ENCODE assay signal across 1 cellular context in the genomic region with DNA sequence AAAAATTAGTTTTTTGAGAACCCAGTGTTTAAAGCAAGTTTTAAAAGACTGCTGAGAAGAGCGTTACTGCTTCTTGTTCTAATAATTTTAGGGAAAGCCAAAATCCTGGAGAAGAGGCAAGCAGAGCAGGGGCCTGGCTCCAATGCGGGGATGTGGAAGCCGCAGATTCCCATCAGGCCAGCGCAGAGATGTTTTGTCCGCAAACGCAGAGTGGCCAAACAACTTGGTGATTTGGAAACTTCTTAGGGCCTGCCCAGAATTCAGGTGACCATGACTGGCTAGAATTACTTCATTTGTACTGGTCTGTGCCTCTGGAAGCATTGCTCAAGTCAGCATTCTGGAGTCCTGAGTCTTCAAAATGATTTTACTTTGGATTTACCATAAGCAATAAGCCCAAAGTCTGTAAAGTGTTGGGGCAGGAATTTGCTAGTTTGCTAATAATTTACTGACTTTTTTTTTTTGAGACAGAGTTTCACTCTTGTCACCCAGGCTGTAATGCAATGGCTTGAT.
TF ChIP-seq lines count a peak whose summit lies in the region.

No MANE protein-coding gene starts in this region.

TF ChIP-seq in GM23338, 12 proteins besides CTCF, POLR2A, EP300 and RAD21 (continued from another document):
- TF ChIP-seq, protein P1, sequence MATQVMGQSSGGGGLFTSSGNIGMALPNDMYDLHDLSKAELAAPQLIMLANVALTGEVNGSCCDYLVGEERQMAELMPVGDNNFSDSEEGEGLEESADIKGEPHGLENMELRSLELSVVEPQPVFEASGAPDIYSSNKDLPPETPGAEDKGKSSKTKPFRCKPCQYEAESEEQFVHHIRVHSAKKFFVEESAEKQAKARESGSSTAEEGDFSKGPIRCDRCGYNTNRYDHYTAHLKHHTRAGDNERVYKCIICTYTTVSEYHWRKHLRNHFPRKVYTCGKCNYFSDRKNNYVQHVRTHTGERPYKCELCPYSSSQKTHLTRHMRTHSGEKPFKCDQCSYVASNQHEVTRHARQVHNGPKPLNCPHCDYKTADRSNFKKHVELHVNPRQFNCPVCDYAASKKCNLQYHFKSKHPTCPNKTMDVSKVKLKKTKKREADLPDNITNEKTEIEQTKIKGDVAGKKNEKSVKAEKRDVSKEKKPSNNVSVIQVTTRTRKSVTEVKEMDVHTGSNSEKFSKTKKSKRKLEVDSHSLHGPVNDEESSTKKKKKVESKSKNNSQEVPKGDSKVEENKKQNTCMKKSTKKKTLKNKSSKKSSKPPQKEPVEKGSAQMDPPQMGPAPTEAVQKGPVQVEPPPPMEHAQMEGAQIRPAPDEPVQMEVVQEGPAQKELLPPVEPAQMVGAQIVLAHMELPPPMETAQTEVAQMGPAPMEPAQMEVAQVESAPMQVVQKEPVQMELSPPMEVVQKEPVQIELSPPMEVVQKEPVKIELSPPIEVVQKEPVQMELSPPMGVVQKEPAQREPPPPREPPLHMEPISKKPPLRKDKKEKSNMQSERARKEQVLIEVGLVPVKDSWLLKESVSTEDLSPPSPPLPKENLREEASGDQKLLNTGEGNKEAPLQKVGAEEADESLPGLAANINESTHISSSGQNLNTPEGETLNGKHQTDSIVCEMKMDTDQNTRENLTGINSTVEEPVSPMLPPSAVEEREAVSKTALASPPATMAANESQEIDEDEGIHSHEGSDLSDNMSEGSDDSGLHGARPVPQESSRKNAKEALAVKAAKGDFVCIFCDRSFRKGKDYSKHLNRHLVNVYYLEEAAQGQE (IDR thresholded peaks at IDR 0.05; ENCODE audit: unreplicated experiment), result no peak
